7 cellular contexts compared by ENCODE assay signal in genomic region chr10:32958992-32959703, GRCh38. TPM values are rescaled to one million over a fixed set of nuclear protein-coding genes. Genes with fewer than 3 reads are reported as not detected.
DNase-seq lines count a peak whose midpoint lies in the region; ATAC-seq and TF ChIP-seq lines count a peak whose summit lies in the region.

No MANE protein-coding gene starts in this region.

- H3K56ac ChIP-seq in H9 (ENCODE audit: insufficient read length, low read depth, low read length) = peak overlapping the region; percentile 46

- no peaks in the 10 kb centered on the region for H3K79me1 ChIP-seq in H9 (ENCODE audit: insufficient read depth, low read depth, low read length, poor library complexity, severe bottlenecking)
- H3K79me1 ChIP-seq in neuronal stem cell (ENCODE audit: low read depth, low read length) = peaks cover 5% of the 10 kb centered on the region

- peak overlapping the region; percentile 69 for H4K91ac ChIP-seq in H9 (ENCODE audit: insufficient read length, low read depth, low read length)
- H4K91ac ChIP-seq in neuronal stem cell (ENCODE audit: low read depth, low read length, poor library complexity) = no peak overlapping the region

- no peak overlapping the region for H3K23ac ChIP-seq in H9 (ENCODE audit: insufficient read length, low read depth, low read length)
- H3K23ac ChIP-seq in neuronal stem cell (ENCODE audit: low read depth, low read length, poor library complexity) = no peak overlapping the region

- H3K4me2 ChIP-seq in H9 (ENCODE audit: insufficient read depth, insufficient read length, low read length) (peak overlapping the region; percentile 61), OCI-LY7 (ENCODE audit: low read length) (peak overlapping the region; percentile 98), neuronal stem cell (ENCODE audit: insufficient read depth, low read length, poor library complexity, severe bottlenecking) (peak overlapping the region; percentile 78)

- H2AK5ac ChIP-seq in H9 (ENCODE audit: insufficient read length, low read length) = peak overlapping the region; percentile 44
- no peak overlapping the region for H2AK5ac ChIP-seq in neuronal stem cell (ENCODE audit: low read depth, low read length)

- H4K20me1 ChIP-seq in H9 (ENCODE audit: control insufficient read depth, insufficient read depth, insufficient read length) = no peaks in the 10 kb centered on the region
- H4K20me1 ChIP-seq in OCI-LY7 (ENCODE audit: insufficient read depth, low read length) = peaks cover 19% of the 10 kb centered on the region

- POLR2A ChIA-PET in OCI-LY7 (lab: Charles Lee) = interaction anchor here (0.6 to 2.0 kb wide), 17 partner anchors 9 to 581 kb away, joined by 3 to 26 read pairs (median 4); no protein-coding TSS in a partner anchor

- H3K27me3 Mint-ChIP-seq in H9 (ENCODE audit: low read depth) = no peaks in the 10 kb centered on the region

- H4K8ac ChIP-seq in H9 (replicated peaks; ENCODE audit: insufficient read length, low read depth, low read length) = no peak overlapping the region
- no peak overlapping the region for H4K8ac ChIP-seq in neuronal stem cell (ENCODE audit: low read depth, low read length)

- H2BK20ac ChIP-seq in H9 (ENCODE audit: low read depth, low read length, poor library complexity, severe bottlenecking) = no peak overlapping the region

- H2AFZ ChIP-seq in H9 (ENCODE audit: low read length) = no peak overlapping the region
- peak overlapping the region; percentile 66; the same call in 1 of the 2 replicates for H2AFZ ChIP-seq in OCI-LY7 (ENCODE audit: low read length)
- peak overlapping the region; percentile 90 for H2AFZ ChIP-seq in neuronal stem cell (ENCODE audit: low read length)

- DNase-seq in H9 (no peak), OCI-LY7 (ENCODE audit: low spot score) (no peak), neuronal stem cell (ENCODE audit: low spot score) (no peak), NCI-H1417 treated with DMSO at 0.1 percent for 48 hours (lab: John Stamatoyannopoulos, UW) (no peak), dermis blood vessel endothelial cell (no peak)
- no peak for DNase-seq in effector memory CD4-positive, alpha-beta T cell

- H3K14ac ChIP-seq in H9 (ENCODE audit: insufficient read depth, low read length) (peak overlapping the region; percentile 99; the same call in 1 of the 2 replicates), neuronal stem cell (ENCODE audit: low read length) (no peak overlapping the region)

- H2BK12ac ChIP-seq in H9 (ENCODE audit: insufficient read length, low read depth, low read length) = peak overlapping the region; percentile 69
- no peak overlapping the region for H2BK12ac ChIP-seq in neuronal stem cell (ENCODE audit: low read length)

- peaks cover 29% of the 10 kb centered on the region; the same call in 1 of the 2 replicates for H3K79me2 ChIP-seq in H9 (ENCODE audit: insufficient read depth, low read length)
- peaks cover 68% of the 10 kb centered on the region for H3K79me2 ChIP-seq in OCI-LY7 (ENCODE audit: insufficient read depth, low read depth, low read length)

- H2BK5ac ChIP-seq in H9 (ENCODE audit: insufficient read length, low read length) = peak overlapping the region; percentile 67
- H2BK5ac ChIP-seq in neuronal stem cell (ENCODE audit: low read length) = no peak overlapping the region

- no CpG with 5 or more reads among the region's 8 CpGs for WGBS in H9 (ENCODE audit: extremely low coverage, insufficient read length, low lambda C conversion rate)
- WGBS in neuronal stem cell (ENCODE audit: extremely low coverage in 2 of 2, insufficient read length in 2 of 2, insufficient replicate concordance in 1 of 2), 2 donors = no CpG with 5 or more reads among the region's 8 CpGs

- H3K18ac ChIP-seq in H9 (ENCODE audit: insufficient read length, low read depth, low read length) = peak overlapping the region; percentile 93
- H3K18ac ChIP-seq in neuronal stem cell (ENCODE audit: low read length) = no peak overlapping the region

- H3K27ac ChIP-seq in H9 (ENCODE audit: insufficient read length, low read depth, low read length) (peak overlapping the region; percentile 66), OCI-LY7 (ENCODE audit: low read depth, low read length, poor library complexity, severe bottlenecking) (peak overlapping the region; percentile 79), neuronal stem cell (replicated peaks; ENCODE audit: low read length) (peak overlapping the region; percentile 96)
- H3K27ac ChIP-seq in effector memory CD4-positive, alpha-beta T cell (ENCODE audit: insufficient read depth, low read length, poor library complexity, severe bottlenecking) = peak overlapping the region; percentile 82

- H3K27me3 ChIP-seq in H9 (ENCODE audit: insufficient read depth, low read length) (no peaks in the 10 kb centered on the region), neuronal stem cell (ENCODE audit: control insufficient read depth in 3 of 3, insufficient read depth in 3 of 3, low read depth in 1 of 3, low read length in 3 of 3) (no peaks in the 10 kb centered on the region)
- no peaks in the 10 kb centered on the region for H3K27me3 ChIP-seq in effector memory CD4-positive, alpha-beta T cell (replicated peaks; ENCODE audit: control insufficient read depth, insufficient read depth, low read length, poor library complexity, severe bottlenecking)

- no peaks in the 10 kb centered on the region for H3K9me2 ChIP-seq in OCI-LY7 (ENCODE audit: insufficient read depth, low read length)

- peaks cover 14% of the 10 kb centered on the region for H3K23me2 ChIP-seq in H9 (ENCODE audit: insufficient read length, low read depth, low read length, poor library complexity, severe bottlenecking)

- intact Hi-C loops in OCI-LY7 (cut with micrococcal nuclease; ENCODE audit: unreplicated experiment) = loop anchor here (2.0 to 5.0 kb wide), 4 partner anchors 14 to 582 kb away; no protein-coding TSS in a partner anchor

- H3K36me3 ChIP-seq in OCI-LY7 (ENCODE audit: insufficient read depth, low read length) (peaks cover 22% of the 10 kb centered on the region), neuronal stem cell (replicated peaks in 1 of 2; ENCODE audit: control insufficient read depth in 2 of 2, insufficient read depth in 2 of 2, low read length in 2 of 2) (peaks cover 0 to under 1% of the 10 kb centered on the region in 2 donors)
- no peaks in the 10 kb centered on the region for H3K36me3 ChIP-seq in effector memory CD4-positive, alpha-beta T cell (ENCODE audit: control insufficient read depth, insufficient read depth, low read length)

- BruUV-seq in OCI-LY7 (replicated peaks; lab: Mats Ljungman, UMichigan) = TSS peak; percentile 72

- peak overlapping the region; percentile 88 for H3K9ac ChIP-seq in H9 (ENCODE audit: extremely low read depth, insufficient read length, low read length)
- no peak overlapping the region for H3K9ac ChIP-seq in neuronal stem cell (ENCODE audit: low read depth, low read length, poor library complexity)

- H3K4me3 ChIP-seq in OCI-LY7 (ENCODE audit: low read depth, low read length, poor library complexity, severe bottlenecking) = peak overlapping the region; percentile 94
- H3K4me3 ChIP-seq in effector memory CD4-positive, alpha-beta T cell (ENCODE audit: insufficient read depth, low read depth, low read length, poor library complexity, severe bottlenecking) = peak overlapping the region; percentile 93
- peak overlapping the region; percentile 67 to 94 for H3K4me3 ChIP-seq in neuronal stem cell (ENCODE audit: low read length in 2 of 2)

- peaks cover 4% of the 10 kb centered on the region; the same call in 1 of the 2 replicates for H3K4me1 ChIP-seq in H9 (ENCODE audit: insufficient read depth, low read length)
- H3K4me1 ChIP-seq in OCI-LY7 (ENCODE audit: insufficient read depth, low read length, poor library complexity, severe bottlenecking) = peaks cover 56% of the 10 kb centered on the region
- peaks cover 5% of the 10 kb centered on the region for H3K4me1 ChIP-seq in effector memory CD4-positive, alpha-beta T cell (ENCODE audit: control insufficient read depth, insufficient read depth, low read length, poor library complexity, severe bottlenecking)
- peaks cover 10 to 33% of the 10 kb centered on the region in 2 donors for H3K4me1 ChIP-seq in neuronal stem cell (ENCODE audit: control insufficient read depth in 2 of 2, insufficient read depth in 1 of 2, low read depth in 1 of 2, low read length in 2 of 2)

- H3K27ac Mint-ChIP-seq in H9 = peak overlapping the region; percentile 99 to 100 (median 99)

- peak; percentile 46 for ATAC-seq in GM18499 (IDR thresholded peaks at IDR 0.05; ENCODE audit: insufficient read depth, unreplicated experiment)

- peak overlapping the region; percentile 97 for H3T11ph ChIP-seq in H9 (ENCODE audit: low read length)

- peak overlapping the region; percentile 98 for H2BK120ac ChIP-seq in H9 (ENCODE audit: low read depth, low read length, poor library complexity, severe bottlenecking)
- H2BK120ac ChIP-seq in neuronal stem cell (ENCODE audit: low read depth, low read length) = peak overlapping the region; percentile 97

- H4K5ac ChIP-seq in H9 (ENCODE audit: insufficient read length, low read depth, low read length) = peak overlapping the region; percentile 41

- H3K36me3 Mint-ChIP-seq in H9 (ENCODE audit: insufficient read depth in 1 of 3, low read depth in 3 of 3) = peaks cover 0 to 1% (median 0%) of the 10 kb centered on the region in 3 experiments; a peak in 3 of 7 replicates

- peak overlapping the region; percentile 83 for H3K4ac ChIP-seq in H9 (ENCODE audit: low read depth, low read length)
- H3K4ac ChIP-seq in neuronal stem cell (ENCODE audit: low read length) = no peak overlapping the region

- H3K4me1 Mint-ChIP-seq in H9 = peaks cover 64% of the 10 kb centered on the region in 2 experiments

- CTCF ChIA-PET in OCI-LY7 (lab: Charles Lee; ENCODE audit: unreplicated experiment) = no interaction called here

- no peaks in the 10 kb centered on the region for H3K9me3 ChIP-seq in H9 (ENCODE audit: control insufficient read depth, low read depth, low read length)
- no peaks in the 10 kb centered on the region for H3K9me3 ChIP-seq in OCI-LY7 (ENCODE audit: low read length)
- no peaks in the 10 kb centered on the region for H3K9me3 ChIP-seq in effector memory CD4-positive, alpha-beta T cell (ENCODE audit: control insufficient read depth, low read length)
- no peaks in the 10 kb centered on the region for H3K9me3 ChIP-seq in neuronal stem cell (replicated peaks in 1 of 2; ENCODE audit: control insufficient read depth in 2 of 2, insufficient read depth in 1 of 2, low read depth in 1 of 2, low read length in 2 of 2)

- H3K4me3 Mint-ChIP-seq in H9 = peak overlapping the region; percentile 92 to 94

- no peak for TF ChIP-seq CTCF in H9 (conservative IDR thresholded peaks at IDR 0.05)
- TF ChIP-seq CTCF in OCI-LY7 (conservative IDR thresholded peaks at IDR 0.05; ENCODE audit: low read length) = no peak

- H2BK15ac ChIP-seq in H9 (ENCODE audit: low read depth, low read length) (no peak overlapping the region), neuronal stem cell (ENCODE audit: low read length) (no peak overlapping the region)

- no peaks in the 10 kb centered on the region for H3K9me3 Mint-ChIP-seq in H9

RNA-seq across cellular contexts. Expression of gene ITGB1, which starts 1.1 kb away (rescaled TPM):
- total RNA-seq in H9 (2021) = 223 and 253 TPM in 2 replicates
- total RNA-seq in OCI-LY7 (2014; rRNA removed; shearing (Covaris generic)) = 165 and 179 TPM in 2 replicates
- total RNA-seq in OCI-LY7 (2022) = 167 and 199 TPM in 2 replicates
- 178 TPM for polyA plus RNA-seq in neuronal stem cell (2013, experiment 1 of 2)
- 189 TPM for polyA plus RNA-seq in neuronal stem cell (2013, experiment 2 of 2)
- total RNA-seq in dermis blood vessel endothelial cell = 1,657 and 1,756 TPM in 2 replicates
